In the genomic region with DNA sequence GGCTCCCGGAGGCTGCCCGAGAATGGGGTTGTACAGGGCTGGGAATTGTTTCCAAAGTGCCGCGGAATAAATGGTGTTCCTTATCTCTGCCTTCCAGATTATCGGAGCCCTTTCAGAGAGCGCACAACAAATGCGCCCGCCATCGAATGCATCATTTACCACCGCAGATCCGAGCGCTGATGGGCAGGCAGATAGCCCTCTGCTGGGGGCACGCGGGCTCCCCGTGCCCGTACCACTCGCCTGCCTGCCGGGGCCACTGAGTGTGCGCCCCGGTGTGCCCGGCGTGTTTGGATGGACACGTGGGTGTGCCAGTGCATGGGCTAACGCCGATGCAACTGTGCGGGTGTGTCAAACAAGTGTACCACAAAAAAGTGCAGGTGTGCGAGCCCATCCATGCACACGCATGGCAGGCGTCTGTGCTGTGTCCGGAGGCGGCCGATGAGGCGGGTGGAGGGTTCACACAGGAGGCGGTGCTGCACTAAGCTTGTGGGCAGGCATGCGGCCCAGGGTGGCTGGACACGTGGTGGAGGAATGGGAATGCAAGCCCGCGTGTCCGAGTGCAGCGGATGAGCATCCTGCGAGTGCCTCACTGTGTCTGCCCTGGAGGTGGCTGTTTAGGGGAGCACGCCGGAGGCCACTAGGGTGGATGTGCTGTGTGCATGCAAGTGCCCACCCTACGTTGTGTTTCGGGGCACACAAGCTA, we compare ENCODE assay signal across 1 cellular context.
TF ChIP-seq lines count a peak whose summit lies in the region.

No MANE protein-coding gene starts in this region.

TF ChIP-seq in GM23338, 12 proteins besides CTCF, POLR2A, EP300 and RAD21 (continued from another document):
- TF ChIP-seq EZH2 (IDR thresholded peaks at IDR 0.05; ENCODE audit: low read depth, unreplicated experiment) (peak; percentile 91), NANOG (IDR thresholded peaks at IDR 0.05; ENCODE audit: borderline replicate concordance) (no peak)
- TF ChIP-seq, protein P1, sequence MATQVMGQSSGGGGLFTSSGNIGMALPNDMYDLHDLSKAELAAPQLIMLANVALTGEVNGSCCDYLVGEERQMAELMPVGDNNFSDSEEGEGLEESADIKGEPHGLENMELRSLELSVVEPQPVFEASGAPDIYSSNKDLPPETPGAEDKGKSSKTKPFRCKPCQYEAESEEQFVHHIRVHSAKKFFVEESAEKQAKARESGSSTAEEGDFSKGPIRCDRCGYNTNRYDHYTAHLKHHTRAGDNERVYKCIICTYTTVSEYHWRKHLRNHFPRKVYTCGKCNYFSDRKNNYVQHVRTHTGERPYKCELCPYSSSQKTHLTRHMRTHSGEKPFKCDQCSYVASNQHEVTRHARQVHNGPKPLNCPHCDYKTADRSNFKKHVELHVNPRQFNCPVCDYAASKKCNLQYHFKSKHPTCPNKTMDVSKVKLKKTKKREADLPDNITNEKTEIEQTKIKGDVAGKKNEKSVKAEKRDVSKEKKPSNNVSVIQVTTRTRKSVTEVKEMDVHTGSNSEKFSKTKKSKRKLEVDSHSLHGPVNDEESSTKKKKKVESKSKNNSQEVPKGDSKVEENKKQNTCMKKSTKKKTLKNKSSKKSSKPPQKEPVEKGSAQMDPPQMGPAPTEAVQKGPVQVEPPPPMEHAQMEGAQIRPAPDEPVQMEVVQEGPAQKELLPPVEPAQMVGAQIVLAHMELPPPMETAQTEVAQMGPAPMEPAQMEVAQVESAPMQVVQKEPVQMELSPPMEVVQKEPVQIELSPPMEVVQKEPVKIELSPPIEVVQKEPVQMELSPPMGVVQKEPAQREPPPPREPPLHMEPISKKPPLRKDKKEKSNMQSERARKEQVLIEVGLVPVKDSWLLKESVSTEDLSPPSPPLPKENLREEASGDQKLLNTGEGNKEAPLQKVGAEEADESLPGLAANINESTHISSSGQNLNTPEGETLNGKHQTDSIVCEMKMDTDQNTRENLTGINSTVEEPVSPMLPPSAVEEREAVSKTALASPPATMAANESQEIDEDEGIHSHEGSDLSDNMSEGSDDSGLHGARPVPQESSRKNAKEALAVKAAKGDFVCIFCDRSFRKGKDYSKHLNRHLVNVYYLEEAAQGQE (IDR thresholded peaks at IDR 0.05; ENCODE audit: unreplicated experiment) = no peak
